In the genomic region with DNA sequence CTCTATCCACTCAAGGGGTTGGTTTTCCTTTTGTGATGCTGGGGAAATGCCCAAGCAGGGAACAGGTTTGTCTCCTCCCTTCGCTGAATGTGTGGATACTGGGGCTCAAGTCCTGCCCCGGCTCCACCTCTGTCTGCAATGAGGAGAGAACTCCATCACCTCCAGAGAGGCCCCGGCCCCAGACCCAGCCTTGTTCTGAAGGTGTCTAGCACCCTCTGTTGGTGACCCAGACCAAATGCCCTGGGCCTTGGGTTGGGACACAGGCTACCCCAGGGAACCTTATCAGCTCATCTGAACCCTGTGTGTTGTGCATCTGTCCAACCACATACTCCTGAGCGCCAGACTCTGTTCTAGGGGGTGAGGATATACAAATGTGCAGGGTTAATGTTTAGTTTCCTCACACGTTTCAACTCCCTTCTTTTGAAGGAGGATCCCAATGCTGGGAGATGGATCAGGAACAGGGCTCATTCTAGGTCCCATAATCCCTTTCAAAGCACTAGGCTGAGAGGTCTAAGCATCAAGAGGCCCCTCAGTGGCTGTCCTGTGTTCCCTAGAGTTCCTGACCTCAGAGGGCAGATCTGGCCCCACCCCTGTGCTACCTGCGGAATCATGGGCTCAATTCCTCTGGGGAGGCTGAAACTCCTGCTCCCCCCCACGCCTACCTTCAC, we compare ENCODE assay signal across 9 cellular contexts.
DNase-seq lines count a peak whose midpoint lies in the region; ATAC-seq and TF ChIP-seq lines count a peak whose summit lies in the region.
"Had no signal": no experiment of that assay in that cellular context is flagged by ENCODE, and none has a peak within 500 bp of the region (broad histone marks: within the 10 kb centered on the region; RNA-seq: fewer than 3 reads in every experiment).

No MANE protein-coding gene starts in this region.

- no peak overlapping the region for H3K27ac Mint-ChIP-seq in T-cell
- H3K27ac Mint-ChIP-seq: dendritic cell treated with granulocyte-macrophage colony-stimulating factor and Interleukin-4, amounts not matched to agents 40 ng/mL and 50 ng/mL, for 4 days had no signal

- H3K4me1 Mint-ChIP-seq in T-cell, result no peaks in the 10 kb centered on the region

- no peak overlapping the region for H3K4me3 Mint-ChIP-seq in T-cell
- H3K4me3 Mint-ChIP-seq: dendritic cell treated with granulocyte-macrophage colony-stimulating factor and Interleukin-4, amounts not matched to agents 40 ng/mL and 50 ng/mL, for 4 days had no signal

- in situ Hi-C loops in astrocyte of the cerebellum (cut with HindIII; ENCODE audit: low sequenced_read_pairs), result no loop called here

- CTCF ChIA-PET in T-cell (lab: Charles Lee), result interaction anchor here (1.1 to 3.2 kb wide), 3 partner anchors 143 to 200 kb away, joined by 3 to 15 read pairs (median 10); no protein-coding TSS in a partner anchor

- TF ChIP-seq CTCF in astrocyte of the cerebellum (IDR thresholded peaks at IDR 0.05; ENCODE audit: low read depth, low read length, missing control alignments), result peak; percentile 70

- ATAC-seq in T-cell (replicated peaks in 1 of 4), result peak; percentile 27 to 77 (median 54)
- ATAC-seq in GM18517 (IDR thresholded peaks at IDR 0.05; ENCODE audit: unreplicated experiment), result no peak

- POLR2A ChIA-PET in T-cell (lab: Charles Lee), result no interaction called here

- H3K9me3 Mint-ChIP-seq in T-cell, result no peaks in the 10 kb centered on the region
- H3K9me3 Mint-ChIP-seq: dendritic cell treated with granulocyte-macrophage colony-stimulating factor and Interleukin-4, amounts not matched to agents 40 ng/mL and 50 ng/mL, for 4 days had no signal

- peaks cover 4 to 10% of the 10 kb centered on the region in 2 donors for H3K27me3 Mint-ChIP-seq in T-cell

- H3K4me3 ChIP-seq in astrocyte of the cerebellum (ENCODE audit: low read depth, low read length), result no peak overlapping the region

- DNase-seq in DMS153 treated with DMSO at 0.1 percent for 48 hours (lab: John Stamatoyannopoulos, UW; ENCODE audit: unreplicated experiment) (peak; percentile 1), DMS153 (lab: John Stamatoyannopoulos, UW) (no peak), HuH-7 (ENCODE audit: low spot score) (peak; percentile 54), T-cell (peak in 26 of 34 experiments; percentile 2 to 55 (median 27)), astrocyte of the cerebellum (ENCODE audit: low read depth) (no peak), islet precursor cell (peak; percentile 89)
- peak; percentile 5 to 6 for DNase-seq in stimulated activated CD8-positive, alpha-beta memory T cell treated with anti-CD3 and anti-CD28 coated beads, Interleukin-4, amount 100 ng/mL, for 1 hour (ENCODE audit: low read depth in 2 of 2, low spot score in 1 of 2)

- no peaks in the 10 kb centered on the region for H3K36me3 Mint-ChIP-seq in T-cell

Comparison
In these comparisons a context has a peak if more than half of its experiments do, and no peak if none do; other contexts are left out.
1. DNase-seq: peak in DMS153 treated with DMSO at 0.1 percent for 48 hours (single experiment), HuH-7 (single experiment), T-cell (26 of 34), islet precursor cell (single experiment) and stimulated activated CD8-positive, alpha-beta memory T cell treated with anti-CD3 and anti-CD28 coated beads, Interleukin-4, amount 100 ng/mL, for 1 hour (2 of 2); none in DMS153 (single experiment) and astrocyte of the cerebellum (single experiment).